ENCODE assay signal across 8 cellular contexts in genomic region chr11:64744544-64745218, GRCh38. TPM values are rescaled to one million over a fixed set of nuclear protein-coding genes. Genes with fewer than 3 reads are reported as not detected.
DNase-seq lines count a peak whose midpoint lies in the region; ATAC-seq and TF ChIP-seq lines count a peak whose summit lies in the region.

No MANE protein-coding gene starts in this region.

- H3K9ac ChIP-seq in NT2/D1 (ENCODE audit: insufficient read length, low read depth), result peak overlapping the region; percentile 76
- peak overlapping the region; percentile 61 for H3K9ac ChIP-seq in neural cell (ENCODE audit: low read length)

- peak overlapping the region; percentile 62 for H3K4me2 ChIP-seq in neural cell (ENCODE audit: low read length)

- intact Hi-C loops in CD8-positive, alpha-beta T cell (cut with DNase I, micrococcal nuclease), result loop anchor here (1.0 to 10.0 kb wide), 7 partner anchors 20 to 560 kb away; partner anchors contain the start of genes SF1 (in 2 of the 2), ESRRA (in 1 of the 2), MEN1 (in 1 of the 2) and PRDX5 (in 1 of the 2)

- no peak for TF ChIP-seq EP300 in neural cell (conservative IDR thresholded peaks at IDR 0.05; ENCODE audit: poor library complexity, severe bottlenecking)

- H3K79me2 ChIP-seq in neural cell (replicated peaks; ENCODE audit: insufficient read depth, low read length), result no peaks in the 10 kb centered on the region

- peak overlapping the region; percentile 98 for H3K27ac Mint-ChIP-seq in CD8-positive, alpha-beta T cell

- H3K9me2 ChIP-seq in neural cell (ENCODE audit: insufficient read depth, low read length), result no peaks in the 10 kb centered on the region

- TF ChIP-seq CTCF in CD8-positive, alpha-beta T cell (IDR thresholded peaks at IDR 0.05), result no peak
- TF ChIP-seq CTCF in neural cell (IDR thresholded peaks at IDR 0.05; ENCODE audit: poor library complexity, severe bottlenecking), result no peak

- peak overlapping the region; percentile 89 for H3K4me3 ChIP-seq in CD8-positive, alpha-beta T cell (ENCODE audit: low read depth, low read length)
- H3K4me3 ChIP-seq in NT2/D1 (ENCODE audit: insufficient read length, low read depth), result peak overlapping the region; percentile 53
- peak overlapping the region; percentile 65 for H3K4me3 ChIP-seq in neural cell (ENCODE audit: low read length)

- peak in 4 of 7 experiments; percentile 25 to 51 (median 48) for DNase-seq in CD8-positive, alpha-beta T cell
- DNase-seq in NT2/D1 (ENCODE audit: low read depth, low spot score) (no peak), NCI-H526 (lab: John Stamatoyannopoulos, UW) (no peak), erythroblast (lab: John Stamatoyannopoulos, UW) (no peak)
- DNase-seq in effector CD4-positive, alpha-beta T cell, result peak; percentile 27

- TF ChIP-seq RAD21 in neural cell (conservative IDR thresholded peaks at IDR 0.05), result no peak

- peaks cover 31% of the 10 kb centered on the region for H3K4me1 ChIP-seq in CD8-positive, alpha-beta T cell (ENCODE audit: insufficient read depth, low read length)
- peaks cover 34% of the 10 kb centered on the region for H3K4me1 ChIP-seq in NT2/D1 (ENCODE audit: insufficient read depth, insufficient read length)

- H3K36me3 Mint-ChIP-seq in CD8-positive, alpha-beta T cell, result peaks cover 29% of the 10 kb centered on the region

- H3K9me3 ChIP-seq in CD8-positive, alpha-beta T cell (ENCODE audit: low read length), result no peaks in the 10 kb centered on the region
- H3K9me3 ChIP-seq in NT2/D1 (ENCODE audit: insufficient read depth, low read length) (no peaks in the 10 kb centered on the region), neural cell (ENCODE audit: low read length) (no peaks in the 10 kb centered on the region)

- no peak overlapping the region for H2AFZ ChIP-seq in neural cell (ENCODE audit: low read depth, low read length)

- CTCF ChIA-PET in CD8-positive, alpha-beta T cell (lab: Charles Lee), result interaction anchor here (0.7 to 25.1 kb wide), 19 partner anchors 10 to 427 kb away, joined by 3 to 474 read pairs (median 4); partner anchors contain the start of genes ARL2, MAP4K2, PRDX5 and PYGM

- peak overlapping the region; percentile 98 for H3K27ac ChIP-seq in CD8-positive, alpha-beta T cell (ENCODE audit: low read depth, low read length)
- H3K27ac ChIP-seq in neural cell (ENCODE audit: low read length), result no peak overlapping the region

- H3K36me3 ChIP-seq in CD8-positive, alpha-beta T cell (ENCODE audit: insufficient read depth, low read length), result peaks cover 20% of the 10 kb centered on the region
- H3K36me3 ChIP-seq in NT2/D1 (ENCODE audit: insufficient read depth, insufficient read length, low read length), result no peaks in the 10 kb centered on the region
- H3K36me3 ChIP-seq in neural cell (ENCODE audit: insufficient read depth, low read length), result no peaks in the 10 kb centered on the region

- no peaks in the 10 kb centered on the region for H3K27me3 Mint-ChIP-seq in CD8-positive, alpha-beta T cell (ENCODE audit: low read depth)

- TF ChIP-seq POLR2A in erythroblast (IDR thresholded peaks at IDR 0.05; ENCODE audit: low read length), result no peak

- H3K27me3 ChIP-seq in CD8-positive, alpha-beta T cell (ENCODE audit: insufficient read depth, low read length), result no peaks in the 10 kb centered on the region
- H3K27me3 ChIP-seq in NT2/D1 (ENCODE audit: insufficient read depth, insufficient read length) (peaks cover 59% of the 10 kb centered on the region), neural cell (ENCODE audit: insufficient read depth, low read depth, low read length) (peaks cover 49% of the 10 kb centered on the region)

- peak; percentile 2 for ATAC-seq in CD8-positive, alpha-beta T cell
- ATAC-seq in GM21526 (IDR thresholded peaks at IDR 0.05; ENCODE audit: low FRiP score, unreplicated experiment) (no peak), GM21447 (IDR thresholded peaks at IDR 0.05; ENCODE audit: unreplicated experiment) (no peak)

- POLR2A ChIA-PET in CD8-positive, alpha-beta T cell (lab: Charles Lee), result interaction anchor here (0.6 to 12.7 kb wide), 30 partner anchors 8 to 759 kb away, joined by 3 to 342 read pairs (median 4); partner anchors contain the start of genes CDC42BPG, EHD1, MALAT1 and MAP4K2

- H3K4me1 Mint-ChIP-seq in CD8-positive, alpha-beta T cell (ENCODE audit: low read depth), result peaks cover 42% of the 10 kb centered on the region

- no peaks in the 10 kb centered on the region for H3F3A ChIP-seq in neural cell (ENCODE audit: insufficient read depth, low read length, poor library complexity, severe bottlenecking)

- H3K4me3 Mint-ChIP-seq in CD8-positive, alpha-beta T cell, result peak overlapping the region; percentile 99

- H3K9me3 Mint-ChIP-seq in CD8-positive, alpha-beta T cell, result no peaks in the 10 kb centered on the region

- H4K20me1 ChIP-seq in neural cell (ENCODE audit: insufficient read depth), result no peaks in the 10 kb centered on the region

TF ChIP-seq in neural cell, 6 proteins besides CTCF, POLR2A, EP300 and RAD21:
- TF ChIP-seq REST (IDR thresholded peaks at IDR 0.05; ENCODE audit: borderline replicate concordance), result no peak
- TF ChIP-seq TAF1 (IDR thresholded peaks at IDR 0.05; ENCODE audit: low read depth), result no peak
- TF ChIP-seq EZH2 (IDR thresholded peaks at IDR 0.05; ENCODE audit: borderline replicate concordance, insufficient read depth, low read length, poor library complexity, severe bottlenecking), result no peak
- peak; percentile 13 for TF ChIP-seq POLR2AphosphoS5 (IDR thresholded peaks at IDR 0.05)
- TF ChIP-seq MXI1 (conservative IDR thresholded peaks at IDR 0.05; ENCODE audit: poor library complexity, severe bottlenecking), result no peak

RNA-seq across cellular contexts. Expression of gene RASGRP2, which starts 0.7 kb away (rescaled TPM):
- 100 to 1,000 TPM; 468 to 472 TPM for total RNA-seq in CD8-positive, alpha-beta T cell
- 4.5 and 13.9 TPM in 2 replicates for polyA plus RNA-seq in neural cell
- polyA minus RNA-seq in neural cell, result 2.9 and 4.4 TPM in 2 replicates

RNA-seq across cellular contexts. Expression of gene PYGM, which starts 15.1 kb away (rescaled TPM):
- 1 to 10 TPM; 4.7 to 5.5 TPM for total RNA-seq in CD8-positive, alpha-beta T cell
- polyA plus RNA-seq in neural cell, result 0.14 and 0.43 TPM in 2 replicates
- 0.58 TPM in 1 of 2 replicates, not detected in the other for polyA minus RNA-seq in neural cell

RNA-seq across cellular contexts. Expression of gene NRXN2, which starts 21.7 kb away (rescaled TPM):
- under 1 TPM; 0.17 to 0.43 TPM for total RNA-seq in CD8-positive, alpha-beta T cell
- 68.0 and 99.8 TPM in 2 replicates for polyA plus RNA-seq in neural cell
- 279 and 325 TPM in 2 replicates for polyA minus RNA-seq in neural cell

RNA-seq across cellular contexts. Expression of gene SF1, which starts 33.7 kb away (rescaled TPM):
- total RNA-seq in CD8-positive, alpha-beta T cell, result 1,000 to 10,000 TPM; 1,574 to 1,625 TPM
- 53.2 and 72.7 TPM in 2 replicates for polyA plus RNA-seq in neural cell
- polyA minus RNA-seq in neural cell, result 120 and 150 TPM in 2 replicates

RNA-seq across cellular contexts. Expression of gene MAP4K2, which starts 58.3 kb away (rescaled TPM):
- total RNA-seq in CD8-positive, alpha-beta T cell, result 10 to 100 TPM; 56.2 to 60.1 TPM
- polyA plus RNA-seq in neural cell, result 12.4 and 13.2 TPM in 2 replicates
- polyA minus RNA-seq in neural cell, result 9.5 and 9.7 TPM in 2 replicates

Comparison
In these comparisons a context has a peak if more than half of its experiments do, and no peak if none do; other contexts are left out.
1. DNase-seq: peak in CD8-positive, alpha-beta T cell (4 of 7) and effector CD4-positive, alpha-beta T cell (single experiment); none in NT2/D1 (single experiment), NCI-H526 (0 of 2) and erythroblast (0 of 2).
2. Peak in every context shown above with its lines, with median percentiles within 50 percentile points of each other: H3K4me3 ChIP-seq.